In genomic region chr5:73519531-73520283, GRCh38 we compare ENCODE assay signal across 8 cellular contexts. TPM values are rescaled to one million over a fixed set of nuclear protein-coding genes. Genes with fewer than 3 reads are reported as not detected.
DNase-seq lines count a peak whose midpoint lies in the region; ATAC-seq and TF ChIP-seq lines count a peak whose summit lies in the region.

No MANE protein-coding gene starts in this region.

- intact Hi-C loops in transverse colon (cut with DNase I; ENCODE audit: low total_unique reads) = no loop called here

- H2AFZ ChIP-seq in osteoblast (ENCODE audit: low read length) = peak overlapping the region; percentile 77

- TF ChIP-seq POLR2A in Raji (IDR thresholded peaks at IDR 0.05; ENCODE audit: insufficient read depth, low read depth, low read length) (peak; percentile 52), transverse colon (IDR thresholded peaks at IDR 0.05) (no peak)

- no peaks in the 10 kb centered on the region for H3K4me1 Mint-ChIP-seq in activated T-helper 17 cell treated with anti-CD3 and anti-CD28 coated beads, Interleukin-2, amount 50 U/mL, for 72 hours

- no peaks in the 10 kb centered on the region for H3K9me3 ChIP-seq in HAP-1
- no peaks in the 10 kb centered on the region for H3K9me3 ChIP-seq in MG63
- H3K9me3 ChIP-seq in osteoblast (ENCODE audit: low read depth, low read length) = no peaks in the 10 kb centered on the region
- H3K9me3 ChIP-seq in transverse colon = no peaks in the 10 kb centered on the region

- peak; percentile 96 for ATAC-seq in activated T-helper 17 cell treated with anti-CD3 and anti-CD28 coated beads, Interleukin-2, amount 50 U/mL, for 72 hours (replicated peaks)
- ATAC-seq in foreskin keratinocyte = peak; percentile 90

- peak overlapping the region; percentile 75 for H3K4me2 ChIP-seq in osteoblast (ENCODE audit: insufficient read depth, low read length)

- H4K20me1 ChIP-seq in osteoblast (ENCODE audit: insufficient read depth, low read length) = no peaks in the 10 kb centered on the region

- no peaks in the 10 kb centered on the region for H3K27me3 ChIP-seq in HAP-1 (ENCODE audit: low read depth)
- H3K27me3 ChIP-seq in MG63 = no peaks in the 10 kb centered on the region
- no peaks in the 10 kb centered on the region for H3K27me3 ChIP-seq in foreskin keratinocyte
- no peaks in the 10 kb centered on the region for H3K27me3 ChIP-seq in osteoblast (ENCODE audit: insufficient read depth, low read length)
- no peaks in the 10 kb centered on the region for H3K27me3 ChIP-seq in transverse colon

- no peak overlapping the region for H3K27ac Mint-ChIP-seq in activated T-helper 17 cell treated with anti-CD3 and anti-CD28 coated beads, Interleukin-2, amount 50 U/mL, for 72 hours

- H3K36me3 ChIP-seq in HAP-1 (replicated peaks) (no peaks in the 10 kb centered on the region), MG63 (no peaks in the 10 kb centered on the region), osteoblast (ENCODE audit: insufficient read depth, low read length) (no peaks in the 10 kb centered on the region), transverse colon (no peaks in the 10 kb centered on the region)

- TF ChIP-seq CTCF in foreskin keratinocyte (conservative IDR thresholded peaks at IDR 0.05) (peak; percentile 95), osteoblast (IDR thresholded peaks at IDR 0.05; ENCODE audit: extremely low read depth, low read depth, low read length) (peak; percentile 81), transverse colon (IDR thresholded peaks at IDR 0.05) (peak; percentile 55 to 85 (median 64))

- H3K4me3 ChIP-seq in HAP-1 (no peak overlapping the region), MG63 (no peak overlapping the region), osteoblast (ENCODE audit: insufficient read depth, low read length) (peak overlapping the region; percentile 42), transverse colon (no peak overlapping the region)

- H3K9me3 Mint-ChIP-seq in activated T-helper 17 cell treated with anti-CD3 and anti-CD28 coated beads, Interleukin-2, amount 50 U/mL, for 72 hours = no peaks in the 10 kb centered on the region

- DNase-seq in GM03348 (ENCODE audit: low spot score) (peak; percentile 92), HAP-1 (ENCODE audit: low spot score in 2 of 2) (peak; percentile 70 to 81), MG63 (peak; percentile 58), foreskin keratinocyte (peak in 1 of 2 donors; percentile 83), osteoblast (ENCODE audit: insufficient read length, low spot score, missing footprints) (peak; percentile 86), transverse colon (peak; percentile 74)

- H3K79me2 ChIP-seq in osteoblast (ENCODE audit: insufficient read depth, low read length) = no peaks in the 10 kb centered on the region

- peaks cover 5% of the 10 kb centered on the region for H3K4me1 ChIP-seq in HAP-1
- peaks cover 12% of the 10 kb centered on the region for H3K4me1 ChIP-seq in foreskin keratinocyte
- peaks cover 10% of the 10 kb centered on the region for H3K4me1 ChIP-seq in osteoblast (ENCODE audit: insufficient read depth, low read length)
- H3K4me1 ChIP-seq in transverse colon = peaks cover 0 to 15% (median 9%) of the 10 kb centered on the region in 4 donors

- WGBS in transverse colon (ENCODE audit: low coverage in 1 of 2), 2 donors = 12 to 52% methylated on average over 2 to 15 of the region's 16 CpGs

- H3K27ac ChIP-seq in foreskin keratinocyte (no peak overlapping the region), osteoblast (ENCODE audit: low read depth, low read length) (no peak overlapping the region), transverse colon (no peak overlapping the region)

- no peak for TF ChIP-seq EP300 in transverse colon (IDR thresholded peaks at IDR 0.05; ENCODE audit: low read depth)

- in situ Hi-C loops in HAP-1 (cut with MboI; ENCODE audit: low sequenced_read_pairs) = no loop called here
- in situ Hi-C loops in transverse colon (cut with MboI; ENCODE audit: low pct_ligation_motif_present in 1 of 4, low pct_unique_long_range_greater_than_20kb in 1 of 4, low sequenced_read_pairs in 3 of 4) = no loop called here

- H3K36me3 Mint-ChIP-seq in activated T-helper 17 cell treated with anti-CD3 and anti-CD28 coated beads, Interleukin-2, amount 50 U/mL, for 72 hours (ENCODE audit: low read depth) = no peaks in the 10 kb centered on the region

- peak overlapping the region; percentile 41 for H3K4me3 Mint-ChIP-seq in activated T-helper 17 cell treated with anti-CD3 and anti-CD28 coated beads, Interleukin-2, amount 50 U/mL, for 72 hours

- H3K27me3 Mint-ChIP-seq in activated T-helper 17 cell treated with anti-CD3 and anti-CD28 coated beads, Interleukin-2, amount 50 U/mL, for 72 hours = no peaks in the 10 kb centered on the region

RNA-seq across cellular contexts. Expression of gene BTF3, which starts 21.5 kb away (rescaled TPM):
- 284 and 469 TPM in 2 replicates for total RNA-seq in MG63 (2014; rRNA removed; shearing (Covaris generic); ENCODE audit: low replicate concordance)
- 100 to 1,000 TPM; 887 to 907 TPM for total RNA-seq in activated T-helper 17 cell treated with anti-CD3 and anti-CD28 coated beads, Interleukin-2, amount 50 U/mL, for 72 hours
- 621 and 729 TPM in 2 replicates for total RNA-seq in foreskin keratinocyte
- polyA plus RNA-seq in foreskin keratinocyte = 917 and 1,042 TPM in 2 replicates
- 207 and 218 TPM in 2 replicates for total RNA-seq in osteoblast
- 100 to 1,000 TPM; 312 to 416 (median 396) TPM for total RNA-seq in transverse colon

RNA-seq across cellular contexts. Expression of gene ANKRA2, which starts 45.7 kb away (rescaled TPM):
- total RNA-seq in MG63 (2014; rRNA removed; shearing (Covaris generic); ENCODE audit: low replicate concordance) = 9.4 and 22.2 TPM in 2 replicates
- 10 to 100 TPM; 15.0 to 35.7 TPM for total RNA-seq in activated T-helper 17 cell treated with anti-CD3 and anti-CD28 coated beads, Interleukin-2, amount 50 U/mL, for 72 hours
- total RNA-seq in foreskin keratinocyte (11.3 and 11.4 TPM in 2 replicates), osteoblast (25.3 and 36.2 TPM in 2 replicates), transverse colon (10 to 100 TPM; 17.6 to 50.9 (median 22.2) TPM)
- polyA plus RNA-seq in foreskin keratinocyte = 5.3 and 7.5 TPM in 2 replicates

RNA-seq across cellular contexts. Expression of gene UTP15, which starts 45.8 kb away (rescaled TPM):
- 13.1 and 21.2 TPM in 2 replicates for total RNA-seq in MG63 (2014; rRNA removed; shearing (Covaris generic); ENCODE audit: low replicate concordance)
- total RNA-seq in activated T-helper 17 cell treated with anti-CD3 and anti-CD28 coated beads, Interleukin-2, amount 50 U/mL, for 72 hours = 10 to 100 TPM; 18.7 to 42.5 TPM
- total RNA-seq in foreskin keratinocyte (21.0 and 25.5 TPM in 2 replicates), osteoblast (20.6 and 24.2 TPM in 2 replicates), transverse colon (10 to 100 TPM in 3 of 4 donors, 1 to 10 TPM in 1; 6.7 to 69.3 (median 23.3) TPM)
- 7.8 and 10.4 TPM in 2 replicates for polyA plus RNA-seq in foreskin keratinocyte
